30 cellular contexts compared by ENCODE assay signal in the genomic region with DNA sequence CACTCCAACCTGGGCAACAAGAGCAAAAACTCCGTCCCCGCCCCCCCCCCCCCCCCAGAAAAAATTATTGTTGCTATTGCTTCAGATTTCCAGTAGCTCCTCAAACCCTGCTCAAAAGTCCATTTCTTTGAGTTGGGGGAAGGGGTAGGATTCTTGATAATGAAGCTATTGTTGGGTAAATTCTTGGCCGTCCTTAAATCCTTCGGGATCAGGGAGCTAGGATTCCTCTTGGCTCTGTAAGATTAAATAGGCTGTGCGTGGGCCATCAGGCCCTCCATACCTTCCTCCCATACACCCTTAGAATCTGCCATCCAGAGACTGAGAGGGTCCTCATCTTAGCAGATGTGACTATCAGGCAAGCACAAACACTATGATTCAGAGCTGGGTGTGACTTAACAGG.
"Had no signal": no experiment of that assay in that cellular context is flagged by ENCODE, and none has a peak within 500 bp of the region (broad histone marks: within the 10 kb centered on the region; RNA-seq: fewer than 3 reads in every experiment).

No MANE protein-coding gene starts in this region.

- H3K4me3 Mint-ChIP-seq: activated CD4-positive, alpha-beta memory T cell treated with anti-CD3 and anti-CD28 coated beads for 36 hours; activated CD4-positive, alpha-beta T cell treated with anti-CD3 and anti-CD28 coated beads, Interleukin-2, amount 10 ng/mL, durations not matched to agents 7 days and 5 days; activated naive CD4-positive, alpha-beta T cell treated with anti-CD3 and anti-CD28 coated beads for 36 hours; activated naive CD8-positive, alpha-beta T cell; activated T-cell treated with anti-CD3 and anti-CD28 coated beads, Interleukin-2, amount 50 U/mL, for 4 hours; T-helper 1 cell treated with Interleukin-12 subunit alpha and Interleukin-12 subunit beta and Interleukin-4 antibody, amounts not matched to agents 30 μg/mL and 1 μg/mL, for 36 hours had no signal

- H3K27ac Mint-ChIP-seq: activated CD4-positive, alpha-beta memory T cell treated with anti-CD3 and anti-CD28 coated beads for 36 hours; activated CD4-positive, alpha-beta T cell treated with anti-CD3 and anti-CD28 coated beads, Interleukin-2, amount 10 ng/mL, durations not matched to agents 7 days and 5 days; activated naive CD4-positive, alpha-beta T cell treated with anti-CD3 and anti-CD28 coated beads for 36 hours; activated naive CD8-positive, alpha-beta T cell; T-helper 1 cell treated with Interleukin-12 subunit alpha and Interleukin-12 subunit beta and Interleukin-4 antibody, amounts not matched to agents 30 μg/mL and 1 μg/mL, for 36 hours had no signal

- H3K9me3 Mint-ChIP-seq: activated CD4-positive, alpha-beta memory T cell treated with anti-CD3 and anti-CD28 coated beads for 36 hours; activated CD4-positive, alpha-beta T cell treated with anti-CD3 and anti-CD28 coated beads, Interleukin-2, amount 10 ng/mL, durations not matched to agents 7 days and 5 days; activated naive CD4-positive, alpha-beta T cell treated with anti-CD3 and anti-CD28 coated beads for 36 hours; activated T-cell treated with anti-CD3 and anti-CD28 coated beads, Interleukin-2, amount 50 U/mL, for 4 hours; T-helper 1 cell treated with Interleukin-12 subunit alpha and Interleukin-12 subunit beta and Interleukin-4 antibody, amounts not matched to agents 30 μg/mL and 1 μg/mL, for 36 hours had no signal

- ATAC-seq: activated T-cell treated with anti-CD3 and anti-CD28 coated beads, Interleukin-2, amount 50 U/mL, for 4 hours had no signal

- H3K9me3 ChIP-seq: colonic mucosa, Peyer's patch, SJSA1 had no signal

- DNase-seq: activated CD4-positive, alpha-beta memory T cell treated with anti-CD3 and anti-CD28 coated beads for 36 hours; activated CD4-positive, alpha-beta T cell treated with anti-CD3 and anti-CD28 coated beads, Interleukin-2, amount 10 ng/mL, durations not matched to agents 7 days and 5 days; activated CD4-positive, CD25-positive, alpha-beta regulatory T cell; activated CD8-positive, alpha-beta memory T cell treated with anti-CD3 and anti-CD28 coated beads for 24 hours; activated gamma-delta T cell; activated naive CD4-positive, alpha-beta T cell treated with anti-CD3 and anti-CD28 coated beads for 36 hours; activated T-cell treated with anti-CD3 and anti-CD28 coated beads, Interleukin-2, amount 50 U/mL, for 4 hours; brain microvascular endothelial cell; cerebellar nuclear complex; colonic mucosa; Kasumi-1; MV-4-11; NCI-H1092 treated with DMSO at 0.1 percent for 48 hours; NCI-H1417 treated with DMSO at 0.1 percent for 48 hours; NCI-H1694; NCI-H2029; NCI-H2107; NCI-H2171 treated with DMSO at 0.1 percent for 48 hours; NCI-H226; NCI-H510A; NCI-H526 treated with DMSO at 0.1 percent for 48 hours; NCI-H82; NK-92 treated with Interleukin-12 subunit alpha and Interleukin-12 subunit beta, amount 100 ng/mL, for 24 hours; Peyer's patch; SHP77; T-helper 9 cell had no signal

- H3K27me3 ChIP-seq: brain microvascular endothelial cell, cardiac muscle cell, colonic mucosa, Peyer's patch, SJSA1 had no signal

- H3K27me3 Mint-ChIP-seq: activated CD4-positive, alpha-beta memory T cell treated with anti-CD3 and anti-CD28 coated beads for 36 hours; activated naive CD8-positive, alpha-beta T cell had no signal

- H3K4me1 ChIP-seq: colonic mucosa, Peyer's patch, SJSA1 had no signal

- H3K27ac ChIP-seq: brain microvascular endothelial cell, cardiac muscle cell, colonic mucosa, Peyer's patch, SJSA1 had no signal
